ENCODE assay signal across 8 cellular contexts in the genomic region with DNA sequence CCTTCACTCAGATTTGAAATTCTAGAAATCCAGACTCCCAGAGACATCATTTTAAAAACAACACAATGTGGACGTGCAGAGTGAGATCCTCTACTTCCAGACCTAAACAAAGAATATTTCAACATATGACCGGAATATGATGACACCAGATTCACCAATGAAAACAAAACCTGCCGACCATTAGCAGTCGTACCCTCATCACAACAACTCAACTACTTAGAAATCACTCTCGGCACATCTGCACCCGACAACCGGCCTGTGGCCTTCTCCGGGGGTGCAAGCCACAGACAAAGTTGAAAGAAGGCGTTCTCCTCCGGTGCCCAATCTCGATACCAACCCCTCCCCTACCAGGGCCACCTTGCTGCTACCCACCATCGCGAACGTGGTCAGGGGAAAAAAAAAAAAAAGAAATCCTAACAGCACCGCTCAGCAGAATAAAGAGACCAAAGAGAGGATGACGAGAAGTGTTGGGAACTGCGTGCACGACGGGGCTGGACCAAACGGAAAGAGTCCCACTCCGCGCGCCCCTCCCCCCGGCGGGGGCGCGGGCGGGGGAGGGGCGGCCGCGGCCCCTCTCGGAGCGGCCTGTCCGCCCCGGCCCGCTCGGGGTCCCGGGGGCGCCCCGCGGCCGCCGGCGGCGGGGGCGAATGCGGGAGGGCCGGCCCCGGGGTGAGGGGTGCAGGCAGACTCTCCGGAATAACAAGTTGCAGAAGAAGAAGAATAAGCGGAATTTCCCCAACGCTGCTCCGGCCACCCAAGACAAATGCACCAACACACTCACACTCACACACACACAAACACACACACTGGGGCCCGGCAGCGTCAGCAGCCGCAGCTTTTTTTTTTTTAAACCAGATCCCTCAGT. TPM values are rescaled to one million over a fixed set of nuclear protein-coding genes. Genes with fewer than 3 reads are reported as not detected.
DNase-seq lines count a peak whose midpoint lies in the region; ATAC-seq and TF ChIP-seq lines count a peak whose summit lies in the region.

No MANE protein-coding gene starts in this region.

- no peaks in the 10 kb centered on the region for H3K4me1 ChIP-seq in iPS DF 6.9 (ENCODE audit: control insufficient read depth, insufficient read depth, low read length)
- peaks cover 40 to 45% of the 10 kb centered on the region in 2 donors for H3K4me1 ChIP-seq in gastrocnemius medialis

- H3K4me1 Mint-ChIP-seq in T-helper 1 cell treated with Interleukin-12 subunit alpha and Interleukin-12 subunit beta and Interleukin-4 antibody, amounts not matched to agents 30 μg/mL and 1 μg/mL, for 36 hours (ENCODE audit: low read depth) = peaks cover 44% of the 10 kb centered on the region

- no peaks in the 10 kb centered on the region for H3K27me3 Mint-ChIP-seq in T-helper 1 cell treated with Interleukin-12 subunit alpha and Interleukin-12 subunit beta and Interleukin-4 antibody, amounts not matched to agents 30 μg/mL and 1 μg/mL, for 36 hours (ENCODE audit: low read depth)

- WGBS in iPS DF 6.9 (ENCODE audit: insufficient coverage, insufficient read length) = no CpG with 5 or more reads among the region's 56 CpGs

- H3K36me3 ChIP-seq in iPS DF 6.9 (ENCODE audit: control insufficient read depth, insufficient read depth, low read length) (no peaks in the 10 kb centered on the region), gastrocnemius medialis (no peaks in the 10 kb centered on the region)

- peak overlapping the region; percentile 97 for H3K27ac Mint-ChIP-seq in T-helper 1 cell treated with Interleukin-12 subunit alpha and Interleukin-12 subunit beta and Interleukin-4 antibody, amounts not matched to agents 30 μg/mL and 1 μg/mL, for 36 hours

- H3K36me3 Mint-ChIP-seq in T-helper 1 cell treated with Interleukin-12 subunit alpha and Interleukin-12 subunit beta and Interleukin-4 antibody, amounts not matched to agents 30 μg/mL and 1 μg/mL, for 36 hours (ENCODE audit: low read depth) = no peaks in the 10 kb centered on the region

- H3K27ac ChIP-seq in iPS DF 6.9 (ENCODE audit: low read length) (no peak overlapping the region), gastrocnemius medialis (peak overlapping the region; percentile 96 to 100 (median 98))

- H3K4me3 Mint-ChIP-seq in T-helper 1 cell treated with Interleukin-12 subunit alpha and Interleukin-12 subunit beta and Interleukin-4 antibody, amounts not matched to agents 30 μg/mL and 1 μg/mL, for 36 hours = peak overlapping the region; percentile 97

- ATAC-seq in gastrocnemius medialis = peak; percentile 19 to 26

- H3K9me3 Mint-ChIP-seq in T-helper 1 cell treated with Interleukin-12 subunit alpha and Interleukin-12 subunit beta and Interleukin-4 antibody, amounts not matched to agents 30 μg/mL and 1 μg/mL, for 36 hours = no peaks in the 10 kb centered on the region

- in situ Hi-C loops in gastrocnemius medialis (cut with MboI; ENCODE audit: low sequenced_read_pairs in 4 of 4) = loop anchor here in 1 of 4 donors (10.0 kb wide), 1 partner anchor 195 kb away; no protein-coding TSS in a partner anchor

- peak; percentile 20 to 29 for TF ChIP-seq POLR2A in gastrocnemius medialis (IDR thresholded peaks at IDR 0.05)

- H3K4me3 ChIP-seq in iPS DF 6.9 (ENCODE audit: low read length) = peak overlapping the region; percentile 53; the same call in 1 of the 2 replicates
- peak overlapping the region; percentile 73 to 88 (median 76) for H3K4me3 ChIP-seq in gastrocnemius medialis

- TF ChIP-seq CTCF in gastrocnemius medialis (IDR thresholded peaks at IDR 0.05 in 4 of 5, conservative IDR thresholded peaks at IDR 0.05 in 1 of 5) = no peak

- peak; percentile 68 for DNase-seq in NK-92 treated with Interleukin-12 subunit alpha and Interleukin-12 subunit beta, amount 100 ng/mL, for 24 hours (lab: John Stamatoyannopoulos, UW)
- DNase-seq in NK-92 (lab: John Stamatoyannopoulos, UW; ENCODE audit: unreplicated experiment) (no peak), Kasumi-1 (lab: John Stamatoyannopoulos, UW) (peak; percentile 56 to 66), astrocyte of the hippocampus (ENCODE audit: low read depth, low spot score) (peak; percentile 81), iPS DF 6.9 (ENCODE audit: low read depth, low spot score) (no peak), gastrocnemius medialis (peak; percentile 17 to 36), LoVo (ENCODE audit: low spot score) (no peak)

- intact Hi-C loops in gastrocnemius medialis (cut with DNase I; ENCODE audit: low total_unique reads) = loop anchor here (5.0 to 10.0 kb wide), 4 partner anchors 118 to 255 kb away; partner anchors contain the start of gene DGKZ

- H3K9me3 ChIP-seq in iPS DF 6.9 (ENCODE audit: control insufficient read depth, insufficient read depth, low read length) (no peaks in the 10 kb centered on the region), gastrocnemius medialis (no peaks in the 10 kb centered on the region)

- H3K27me3 ChIP-seq in iPS DF 6.9 (ENCODE audit: control insufficient read depth, insufficient read depth, low read length) = no peaks in the 10 kb centered on the region
- H3K27me3 ChIP-seq in gastrocnemius medialis = no peaks in the 10 kb centered on the region

RNA-seq across cellular contexts. Expression of gene PHF21A, which starts 1.7 kb away (rescaled TPM):
- 10 to 100 TPM in 3 of 4 donors, 1 to 10 TPM in 1; 9.8 to 20.2 (median 15.4) TPM for total RNA-seq in gastrocnemius medialis

Comparison
In these comparisons a context has a peak if more than half of its experiments do, and no peak if none do; other contexts are left out.
1. DNase-seq: peak in NK-92 treated with Interleukin-12 subunit alpha and Interleukin-12 subunit beta, amount 100 ng/mL, for 24 hours (single experiment), Kasumi-1 (2 of 2), astrocyte of the hippocampus (single experiment) and gastrocnemius medialis (2 of 2); none in NK-92 (single experiment), iPS DF 6.9 (single experiment) and LoVo (single experiment).